In the genomic region with DNA sequence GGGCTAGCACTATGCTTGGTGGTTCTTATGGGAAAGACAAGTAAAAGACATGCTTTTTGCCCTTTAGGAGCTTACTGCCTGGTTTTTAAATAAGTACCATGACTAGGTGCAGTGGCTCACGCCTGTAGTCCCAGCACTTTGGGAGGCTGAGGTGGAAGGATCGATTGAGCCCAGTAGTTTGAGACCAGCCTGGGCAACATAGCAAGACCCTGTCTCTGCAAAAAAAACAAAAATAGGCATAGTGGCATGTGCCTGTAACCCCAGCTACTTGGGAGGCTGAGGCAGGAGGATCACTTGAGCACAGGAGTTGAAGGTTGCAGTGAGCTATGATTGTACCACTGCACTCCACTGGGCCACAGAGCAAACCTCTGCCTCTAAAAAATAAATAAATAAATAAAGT, we compare ENCODE assay signal across 7 cellular contexts. TPM values are rescaled to one million over a fixed set of nuclear protein-coding genes. Genes with fewer than 3 reads are reported as not detected.
DNase-seq lines count a peak whose midpoint lies in the region; ATAC-seq, FAIRE-seq and TF ChIP-seq lines count a peak whose summit lies in the region.
"Not testable (repeated sequence)": the region's sequence is repeated elsewhere in the genome, so short reads cannot be mapped to it uniquely, and the experiment has no call there.

No MANE protein-coding gene starts in this region.

- not testable (repeated sequence) for H3K9me3 ChIP-seq in CD4-positive, alpha-beta memory T cell (ENCODE audit: control insufficient read depth in 1 of 2, low read length in 2 of 2); Loucy (ENCODE audit: insufficient read depth, low read depth, low read length); GM12878 (replicated peaks; ENCODE audit: control insufficient read depth, insufficient read depth, low read length); HepG2 (ENCODE audit: low read length); spleen

- H4K20me1 ChIP-seq in Loucy (ENCODE audit: insufficient read depth, low read length, poor library complexity, severe bottlenecking) (peaks cover 40% of the 10 kb centered on the region), HepG2 (ENCODE audit: insufficient read depth, low read length) (peaks cover 56% of the 10 kb centered on the region)
- not testable (repeated sequence) for H4K20me1 ChIP-seq in GM12878 (ENCODE audit: control insufficient read depth, insufficient read depth)

- BruUV-seq in GM12878 (replicated peaks; lab: Mats Ljungman, UMichigan); HepG2 (replicated peaks; lab: Mats Ljungman, UMichigan): not testable (repeated sequence)

- peak overlapping the region; percentile 95 for H3K27ac ChIP-seq in CD4-positive, alpha-beta memory T cell (ENCODE audit: low read depth, low read length)
- H3K27ac ChIP-seq in VCaP (peak overlapping the region; percentile 79; the same call in 1 of the 2 replicates), HepG2 (ENCODE audit: extremely low read length, insufficient read depth, low read length) (peak overlapping the region; percentile 78), spleen (peak overlapping the region in 7 of 8 donors; percentile 2 to 99 (median 95))
- not testable (repeated sequence) for H3K27ac ChIP-seq in GM12878 (ENCODE audit: control insufficient read depth, insufficient read depth)

- not testable (repeated sequence) for TF ChIP-seq RAD21 in GM12878 (IDR thresholded peaks at IDR 0.05; ENCODE audit: insufficient read depth, low read depth, low read length); HepG2 (CRISPR knock-in tag; IDR thresholded peaks at IDR 0.05)

- SMC1A ChIA-PET in GM12878 (lab: Charles Lee; ENCODE audit: uncharacterized antibody, unreplicated experiment), result interaction anchor here (0.8 to 6.4 kb wide), 17 partner anchors 8 to 113 kb away, joined by 3 to 63 read pairs (median 6); no protein-coding TSS in a partner anchor

- not testable (repeated sequence) for TF ChIP-seq POLR2A in GM12878 (IDR thresholded peaks at IDR 0.05; ENCODE audit: low read depth, low read length); HepG2 (IDR thresholded peaks at IDR 0.05; ENCODE audit: insufficient read depth in 1 of 2, low read depth in 2 of 2, low read length in 2 of 2); spleen (IDR thresholded peaks at IDR 0.05)

- intact Hi-C loops in CD4-positive, alpha-beta memory T cell (cut with micrococcal nuclease); activated T-helper 1 cell treated with anti-CD3 and anti-CD28 coated beads, Interleukin-12 subunit alpha, Interleukin-12 subunit beta, Interleukin-2, Interleukin-4 antibody, amounts not matched to agents 30 ng/mL and 10 ng/mL and 1 ng/mL, durations not matched to agents 14 hours and 24 hours and 36 hours (cut with micrococcal nuclease); GM12878 (cut with micrococcal nuclease; ENCODE audit: unreplicated experiment): not testable (repeated sequence)
- intact Hi-C loops in HepG2 (cut with micrococcal nuclease; ENCODE audit: unreplicated experiment) (loop anchor here (2.0 to 5.0 kb wide), 2 partner anchors 13 to 64 kb away; no protein-coding TSS in a partner anchor), spleen (cut with DNase I; ENCODE audit: low total_unique reads) (loop anchor here (10.0 kb wide), 1 partner anchor 69 kb away; no protein-coding TSS in a partner anchor)

- H3K4me3 Mint-ChIP-seq in CD4-positive, alpha-beta memory T cell, result peak overlapping the region in 2 of 8 donors; percentile 68 to 72
- peak overlapping the region; percentile 23 for H3K4me3 Mint-ChIP-seq in activated T-helper 1 cell treated with anti-CD3 and anti-CD28 coated beads, Interleukin-12 subunit alpha, Interleukin-12 subunit beta, Interleukin-2, Interleukin-4 antibody, amounts not matched to agents 30 ng/mL and 10 ng/mL and 1 ng/mL, durations not matched to agents 14 hours and 24 hours and 36 hours

- H3K27ac Mint-ChIP-seq in CD4-positive, alpha-beta memory T cell, result peak overlapping the region in 3 of 7 donors; percentile 80 to 85 (median 83)
- H3K27ac Mint-ChIP-seq in activated T-helper 1 cell treated with anti-CD3 and anti-CD28 coated beads, Interleukin-12 subunit alpha, Interleukin-12 subunit beta, Interleukin-2, Interleukin-4 antibody, amounts not matched to agents 30 ng/mL and 10 ng/mL and 1 ng/mL, durations not matched to agents 14 hours and 24 hours and 36 hours, result not testable (repeated sequence)

- CTCF ChIA-PET in CD4-positive, alpha-beta memory T cell (lab: Charles Lee; ENCODE audit: partially characterized antibody), result interaction anchor here (1.1 to 5.5 kb wide), 7 partner anchors 23 to 155 kb away, joined by 3 to 60 read pairs (median 4); no protein-coding TSS in a partner anchor
- CTCF ChIA-PET in GM12878 (lab: Yijun Ruan, JAX), result interaction anchor here (0.8 to 4.6 kb wide), 9 partner anchors 9 to 303 kb away, joined by 3 to 34 read pairs (median 6); no protein-coding TSS in a partner anchor
- CTCF ChIA-PET in HepG2 (lab: Yijun Ruan, JAX; ENCODE audit: low intra/inter-chr PET ratio, low total read pairs), result not testable (repeated sequence)

- H3K9me3 Mint-ChIP-seq in CD4-positive, alpha-beta memory T cell; activated T-helper 1 cell treated with anti-CD3 and anti-CD28 coated beads, Interleukin-12 subunit alpha, Interleukin-12 subunit beta, Interleukin-2, Interleukin-4 antibody, amounts not matched to agents 30 ng/mL and 10 ng/mL and 1 ng/mL, durations not matched to agents 14 hours and 24 hours and 36 hours: not testable (repeated sequence)

- not testable (repeated sequence) for DNase-seq in CD4-positive, alpha-beta memory T cell; activated T-helper 1 cell treated with anti-CD3 and anti-CD28 coated beads, Interleukin-12 subunit alpha, Interleukin-12 subunit beta, Interleukin-2, Interleukin-4 antibody, amounts not matched to agents 30 ng/mL and 10 ng/mL and 1 ng/mL, durations not matched to agents 14 hours and 24 hours and 36 hours (ENCODE audit: low spot score); GM12878 (ENCODE audit: low read depth, low spot score); HepG2 (ENCODE audit: low spot score); spleen

- RAD21 ChIA-PET in GM12878 (lab: Charles Lee; ENCODE audit: unreplicated experiment), result interaction anchor here (0.9 to 4.7 kb wide), 12 partner anchors 9 to 77 kb away, joined by 3 to 41 read pairs (median 7); no protein-coding TSS in a partner anchor

- POLR2A ChIA-PET in CD4-positive, alpha-beta memory T cell (lab: Charles Lee; ENCODE audit: partially characterized antibody), result interaction anchor here (0.8 to 10.3 kb wide), 12 partner anchors 9 to 82 kb away, joined by 3 to 114 read pairs (median 7); no protein-coding TSS in a partner anchor
- POLR2A ChIA-PET in GM12878 (lab: Charles Lee) (interaction anchor here (0.7 to 4.9 kb wide), 8 partner anchors 10 to 75 kb away, joined by 3 to 45 read pairs (median 4); no protein-coding TSS in a partner anchor), HepG2 (lab: Yijun Ruan, JAX) (interaction anchor here (0.7 to 3.4 kb wide), 9 partner anchors 9 to 82 kb away, joined by 3 to 13 read pairs (median 4); no protein-coding TSS in a partner anchor)

- H3K9ac ChIP-seq in Loucy (ENCODE audit: low read depth, low read length, poor library complexity, severe bottlenecking) (peak overlapping the region; percentile 83), HepG2 (ENCODE audit: insufficient read depth, low read depth, low read length) (peak overlapping the region; percentile 94)
- H3K9ac ChIP-seq in GM12878 (ENCODE audit: control insufficient read depth, insufficient read depth, low read length), result not testable (repeated sequence)

- H3K27me3 Mint-ChIP-seq in CD4-positive, alpha-beta memory T cell; activated T-helper 1 cell treated with anti-CD3 and anti-CD28 coated beads, Interleukin-12 subunit alpha, Interleukin-12 subunit beta, Interleukin-2, Interleukin-4 antibody, amounts not matched to agents 30 ng/mL and 10 ng/mL and 1 ng/mL, durations not matched to agents 14 hours and 24 hours and 36 hours (ENCODE audit: insufficient read depth): not testable (repeated sequence)

- H3K79me2 ChIP-seq in Loucy (ENCODE audit: insufficient read depth, low read length) (peaks cover 87% of the 10 kb centered on the region), GM12878 (ENCODE audit: control insufficient read depth, insufficient read depth, low read length) (peaks cover 90% of the 10 kb centered on the region), HepG2 (ENCODE audit: insufficient read depth, low read length) (peaks cover 98% of the 10 kb centered on the region)

- not testable (repeated sequence) for H2AFZ ChIP-seq in Loucy (ENCODE audit: low read length); GM12878 (ENCODE audit: control insufficient read depth, low read depth, low read length); HepG2 (ENCODE audit: low read length)

- H3F3A ChIP-seq in Loucy (ENCODE audit: low read depth), result not testable (repeated sequence)

- not testable (repeated sequence) for TF ChIP-seq EP300 in GM12878 (IDR thresholded peaks at IDR 0.05; ENCODE audit: borderline replicate concordance in 1 of 2, control insufficient read depth in 1 of 2, low read depth in 2 of 2, low read length in 2 of 2); HepG2 (IDR thresholded peaks at IDR 0.05; ENCODE audit: low read depth in 2 of 2, low read length in 2 of 2); HepG2 (CRISPR knock-in tag; IDR thresholded peaks at IDR 0.05; ENCODE audit: borderline replicate concordance)

- H3K27me3 ChIP-seq in CD4-positive, alpha-beta memory T cell (ENCODE audit: insufficient read depth, low read length); Loucy (ENCODE audit: insufficient read depth, low read length, poor library complexity, severe bottlenecking); GM12878 (replicated peaks in 1 of 2; ENCODE audit: control insufficient read depth in 2 of 2, insufficient read depth in 2 of 2, low read length in 1 of 2); HepG2 (ENCODE audit: control insufficient read depth in 1 of 2, insufficient read depth in 2 of 2, low read length in 2 of 2); spleen (replicated peaks in 1 of 7): not testable (repeated sequence)

- WGBS in GM12878 (ENCODE audit: insufficient coverage, insufficient replicate concordance, low lambda C conversion rate, missing lambda C conversion rate), result 73% methylated on average over 2 of the region's 2 CpGs
- WGBS in HepG2 (ENCODE audit: low lambda C conversion rate), result 40% methylated on average over 2 of the region's 2 CpGs
- 90 to 96% (median 93%) methylated on average over 2 of the region's 2 CpGs for WGBS in spleen, 5 donors

- ATAC-seq in GM12878, HepG2: not testable (repeated sequence)

- not testable (repeated sequence) for H3K36me3 ChIP-seq in CD4-positive, alpha-beta memory T cell (ENCODE audit: insufficient read depth, low read length); Loucy (ENCODE audit: insufficient read depth, low read length); GM12878 (ENCODE audit: control insufficient read depth in 2 of 2, insufficient read depth in 2 of 2, low read length in 1 of 2); spleen
- H3K36me3 ChIP-seq in HepG2 (replicated peaks in 1 of 2; ENCODE audit: control insufficient read depth in 1 of 2, insufficient read depth in 2 of 2, low read length in 2 of 2), result peaks cover 5 to 49% of the 10 kb centered on the region in 2 experiments; a peak in 4 of 5 replicates

- in situ Hi-C loops in GM12878 (cut with MboI), result loop anchor here (5.0 kb wide), 1 partner anchor 71 kb away; no protein-coding TSS in a partner anchor
- in situ Hi-C loops in HepG2 (cut with HindIII; ENCODE audit: extremely low pct_ligation_motif_present, low pct_unique_long_range_greater_than_20kb), result loop anchor here (5.0 kb wide), 2 partner anchors 41 to 76 kb away; no protein-coding TSS in a partner anchor

- FAIRE-seq in GM12878 (lab: Jason Lieb, UNC); HepG2 (lab: Jason Lieb, UNC): not testable (repeated sequence)

- H3K4me1 Mint-ChIP-seq in CD4-positive, alpha-beta memory T cell, result peaks cover 30 to 56% (median 33%) of the 10 kb centered on the region in 4 donors
- peaks cover 32% of the 10 kb centered on the region for H3K4me1 Mint-ChIP-seq in activated T-helper 1 cell treated with anti-CD3 and anti-CD28 coated beads, Interleukin-12 subunit alpha, Interleukin-12 subunit beta, Interleukin-2, Interleukin-4 antibody, amounts not matched to agents 30 ng/mL and 10 ng/mL and 1 ng/mL, durations not matched to agents 14 hours and 24 hours and 36 hours (ENCODE audit: low read depth)

- not testable (repeated sequence) for TF ChIP-seq CTCF in Loucy (conservative IDR thresholded peaks at IDR 0.05; ENCODE audit: low read length); VCaP (conservative IDR thresholded peaks at IDR 0.05); GM12878 (IDR thresholded peaks at IDR 0.05 in 2 of 3, conservative IDR thresholded peaks at IDR 0.05 in 1 of 3; ENCODE audit: control insufficient read depth in 2 of 3, extremely low read depth in 1 of 3, insufficient read depth in 1 of 3, low read depth in 3 of 3, low read length in 3 of 3); HepG2 (CRISPR knock-in tag; IDR thresholded peaks at IDR 0.05); spleen (IDR thresholded peaks at IDR 0.05 in 8 of 11, conservative IDR thresholded peaks at IDR 0.05 in 3 of 11)

- H3K4me1 ChIP-seq in CD4-positive, alpha-beta memory T cell (ENCODE audit: insufficient read depth, low read length), result peaks cover 65% of the 10 kb centered on the region
- peaks cover 32% of the 10 kb centered on the region for H3K4me1 ChIP-seq in Loucy (ENCODE audit: insufficient read depth, low read length, poor library complexity, severe bottlenecking)
- H3K4me1 ChIP-seq in GM12878 (ENCODE audit: control insufficient read depth, insufficient read depth, low read length), result not testable (repeated sequence)
- H3K4me1 ChIP-seq in HepG2 (ENCODE audit: insufficient read depth, low read length), result peaks cover 56% of the 10 kb centered on the region
- H3K4me1 ChIP-seq in spleen, result peaks cover 35 to 92% (median 77%) of the 10 kb centered on the region in 6 donors

- H3K36me3 Mint-ChIP-seq in CD4-positive, alpha-beta memory T cell, result peaks cover 8 to 24% of the 10 kb centered on the region in 2 donors
- peaks cover 13% of the 10 kb centered on the region for H3K36me3 Mint-ChIP-seq in activated T-helper 1 cell treated with anti-CD3 and anti-CD28 coated beads, Interleukin-12 subunit alpha, Interleukin-12 subunit beta, Interleukin-2, Interleukin-4 antibody, amounts not matched to agents 30 ng/mL and 10 ng/mL and 1 ng/mL, durations not matched to agents 14 hours and 24 hours and 36 hours (ENCODE audit: low read depth)

- H3K9me2 ChIP-seq in Loucy (replicated peaks; ENCODE audit: low read depth, low read length), result not testable (repeated sequence)

- peak overlapping the region in 1 of 2 donors; percentile 81 for H3K4me3 ChIP-seq in CD4-positive, alpha-beta memory T cell (ENCODE audit: low read length in 2 of 2)
- peak overlapping the region; percentile 89 for H3K4me3 ChIP-seq in Loucy (ENCODE audit: low read length, poor library complexity, severe bottlenecking)
- H3K4me3 ChIP-seq in GM12878, result peak overlapping the region; percentile 45
- peak overlapping the region; percentile 95 to 98 (median 95) for H3K4me3 ChIP-seq in HepG2 (replicated peaks in 1 of 3; ENCODE audit: insufficient read depth in 1 of 3, low read depth in 2 of 3, low read length in 3 of 3)
- peak overlapping the region in 1 of 8 donors; percentile 12 for H3K4me3 ChIP-seq in spleen

- H3K4me2 ChIP-seq in Loucy (ENCODE audit: low read depth, low read length, poor library complexity, severe bottlenecking) (peak overlapping the region; percentile 82), GM12878 (ENCODE audit: control insufficient read depth, insufficient read depth) (peak overlapping the region; percentile 80), HepG2 (ENCODE audit: low read depth, low read length) (peak overlapping the region; percentile 95)

RNA-seq across cellular contexts. Expression of a gene that starts 4.3 kb away (rescaled TPM):
- total RNA-seq in CD4-positive, alpha-beta memory T cell, result 100 to 1,000 TPM; 168 to 172 TPM
- 100 to 1,000 TPM in 1 of 2 donors, 10 to 100 TPM in 1; 52.8 to 113 TPM for polyA plus RNA-seq in CD4-positive, alpha-beta memory T cell
- 56.7 and 58.9 TPM in 2 replicates for total RNA-seq in activated T-helper 1 cell treated with anti-CD3 and anti-CD28 coated beads, Interleukin-12 subunit alpha, Interleukin-12 subunit beta, Interleukin-2, Interleukin-4 antibody, amounts not matched to agents 30 ng/mL and 10 ng/mL and 1 ng/mL, durations not matched to agents 14 hours and 24 hours and 36 hours
- 180 and 187 TPM in 2 replicates for total RNA-seq in GM12878 (2013; cell fraction: nucleolus; rRNA removed)
- 70.9 and 82.6 TPM in 2 replicates for total RNA-seq in GM12878 (2014; rRNA removed)
- 82.9 and 83.6 TPM in 2 replicates for total RNA-seq in GM12878 (2014; rRNA removed; fragmentation: Illumina TruSeq; extraction: Trizol)
- total RNA-seq in GM12878 (2021), result 80.9 and 91.3 TPM in 2 replicates
- 23.3 TPM for polyA plus RNA-seq in GM12878 (2011; ENCODE audit: low read depth)
- 85.1 and 110 TPM in 2 replicates for polyA plus RNA-seq in GM12878 (2011; rRNA removed)
- 35.9 and 42.7 TPM in 2 replicates for polyA plus RNA-seq in GM12878 (2011; cell fraction: cytosol; rRNA removed)
- 68.7 and 75.4 TPM in 2 replicates for polyA plus RNA-seq in GM12878 (2011; cell fraction: nucleus; rRNA removed)
- polyA plus RNA-seq in GM12878 (2012), result 29.2 and 32.3 TPM in 2 replicates
- 78.5 and 95.8 TPM in 2 replicates for polyA plus RNA-seq in GM12878 (2014; fragmentation: Illumina TruSeq; extraction: Trizol)
- 10 to 100 TPM; 23.1 to 30.8 TPM for polyA plus RNA-seq in GM12878 (2014; fragmentation: Nextera tagmentation; extraction: Ambion mirVana)
- 49.6 and 54.1 TPM in 2 replicates for polyA plus RNA-seq in GM12878 (2014; rRNA removed)
- polyA plus RNA-seq in GM12878 (2016; fragmentation: Nextera tagmentation; extraction: Ambion mirVana), result 10 to 100 TPM; 76.2 to 87.0 TPM
- 97.9 and 138 TPM in 2 replicates for polyA minus RNA-seq in GM12878 (2011; rRNA and poly(A)+ RNA removed)
- 23.4 and 35.6 TPM in 2 replicates for polyA minus RNA-seq in GM12878 (2011; cell fraction: cytosol; rRNA and poly(A)+ RNA removed)
- 58.8 and 107 TPM in 2 replicates for polyA minus RNA-seq in GM12878 (2011; cell fraction: nucleus; rRNA and poly(A)+ RNA removed)
- total RNA-seq in HepG2 (2016; rRNA removed; fragmentation: Illumina TruSeq; extraction: Trizol), result 243 and 362 TPM in 2 replicates
- total RNA-seq in HepG2 (2016; cell fraction: cytosol; rRNA removed; fragmentation: Illumina TruSeq; extraction: Trizol; ENCODE audit: low read depth), result 33.1 and 38.2 TPM in 2 replicates
- 236 and 353 TPM in 2 replicates for total RNA-seq in HepG2 (2016; cell fraction: insoluble cytoplasmic fraction; rRNA removed; fragmentation: Illumina TruSeq; extraction: Trizol)
- 84.2 and 89.8 TPM in 2 replicates for total RNA-seq in HepG2 (2016; cell fraction: membrane; rRNA removed; fragmentation: Illumina TruSeq; extraction: Trizol)
- 261 and 283 TPM in 2 replicates for total RNA-seq in HepG2 (2016; cell fraction: nucleus; rRNA removed; fragmentation: Illumina TruSeq; extraction: Trizol)
- polyA plus RNA-seq in HepG2 (2011; rRNA removed), result 355 and 476 TPM in 2 replicates
- 199 and 296 TPM in 2 replicates for polyA plus RNA-seq in HepG2 (2011; cell fraction: cytosol; rRNA removed)
- polyA plus RNA-seq in HepG2 (2011; cell fraction: nucleus; rRNA removed), result 364 and 369 TPM in 2 replicates
- 244 and 400 TPM in 2 replicates for polyA plus RNA-seq in HepG2 (2012)
- polyA plus RNA-seq in HepG2 (2016; cell fraction: cytosol; fragmentation: Illumina TruSeq; extraction: Trizol; ENCODE audit: low read depth), result 6.9 and 8.0 TPM in 2 replicates
- polyA plus RNA-seq in HepG2 (2016; cell fraction: insoluble cytoplasmic fraction; fragmentation: Illumina TruSeq; extraction: Trizol; ENCODE audit: low read depth), result 247 and 266 TPM in 2 replicates
- 32.1 and 33.7 TPM in 2 replicates for polyA plus RNA-seq in HepG2 (2016; cell fraction: membrane; fragmentation: Illumina TruSeq; extraction: Trizol; ENCODE audit: low read depth)
- 219 and 231 TPM in 2 replicates for polyA plus RNA-seq in HepG2 (2016; cell fraction: nucleus; fragmentation: Illumina TruSeq; extraction: Trizol; ENCODE audit: insufficient read depth, low read depth)
- polyA minus RNA-seq in HepG2 (2011; rRNA and poly(A)+ RNA removed; ENCODE audit: low replicate concordance), result 36.9 and 556 TPM in 2 replicates
- polyA minus RNA-seq in HepG2 (2011; cell fraction: cytosol; rRNA and poly(A)+ RNA removed), result 400 and 421 TPM in 2 replicates
- polyA minus RNA-seq in HepG2 (2011; cell fraction: nucleus; rRNA and poly(A)+ RNA removed), result 1,279 and 1,350 TPM in 2 replicates
- total RNA-seq in spleen, result 100 to 1,000 TPM in 4 of 7 donors, 10 to 100 TPM in 3; 75.2 to 176 (median 103) TPM
- 10 to 100 TPM; 25.4 to 42.0 (median 32.0) TPM for polyA plus RNA-seq in spleen
